ENCODE assay signal across 27 cellular contexts in genomic region chr17:19461681-19462080, GRCh38. TPM values are rescaled to one million over a fixed set of nuclear protein-coding genes. Genes with fewer than 3 reads are reported as not detected.
DNase-seq lines count a peak whose midpoint lies in the region; ATAC-seq and TF ChIP-seq lines count a peak whose summit lies in the region.
"Had no signal": no experiment of that assay in that cellular context is flagged by ENCODE, and none has a peak within 500 bp of the region (broad histone marks: within the 10 kb centered on the region; RNA-seq: fewer than 3 reads in every experiment).

No MANE protein-coding gene starts in this region.

- no peaks in the 10 kb centered on the region for H3K27me3 Mint-ChIP-seq in CD4-positive, CD25-positive, alpha-beta regulatory T cell
- H3K27me3 Mint-ChIP-seq in endodermal cell (ENCODE audit: insufficient read depth) (no peaks in the 10 kb centered on the region), HFFc6 (ENCODE audit: insufficient read depth) (peaks cover 34% of the 10 kb centered on the region)
- H3K27me3 Mint-ChIP-seq in stimulated activated memory B cell treated with anti-CD40 and anti-IgM and Interleukin-4, amounts not matched to agents 10 μg/mL and 1 μg/mL and 100 μg/mL, for 72 hours = no peaks in the 10 kb centered on the region
- H3K27me3 Mint-ChIP-seq: activated CD8-positive, alpha-beta memory T cell treated with anti-CD3 and anti-CD28 coated beads, Interleukin-2, amount 10 ng/mL, durations not matched to agents 7 days and 5 days; activated naive CD4-positive, alpha-beta T cell treated with anti-CD3 and anti-CD28 coated beads, Interleukin-2, amount 50 U/mL, for 24 hours had no signal

- H3K79me2 ChIP-seq in SU-DHL-6 (ENCODE audit: insufficient read depth, low read length) = no peaks in the 10 kb centered on the region

- DNase-seq in CD4-positive, CD25-positive, alpha-beta regulatory T cell = no peak
- DNase-seq in endodermal cell (peak; percentile 66), left lung (no peak), hepatic stellate cell (ENCODE audit: low spot score) (no peak), HFFc6 (no peak), MG63 (no peak)
- DNase-seq: activated CD4-positive, alpha-beta T cell treated with anti-CD3 and anti-CD28 coated beads for 4 hours; activated CD8-positive, alpha-beta memory T cell treated with anti-CD3 and anti-CD28 coated beads, Interleukin-2, amount 10 ng/mL, durations not matched to agents 7 days and 5 days; effector memory CD4-positive, alpha-beta T cell; HCEC 1CT; NCI-H187 treated with DMSO at 0.1 percent for 48 hours; NCI-H2227 treated with DMSO at 0.1 percent for 48 hours; NCI-H748 treated with DMSO at 0.1 percent for 48 hours; OCI-M1; stimulated activated CD4-positive, alpha-beta T cell treated with anti-CD3 and anti-CD28 coated beads, Interleukin-4, amount 100 ng/mL, for 1 hour; stimulated activated naive CD4-positive, alpha-beta T cell treated with Interleukin-2 at 50 U/mL for 16 hours had no signal

- peaks cover 0 to 1% (median 0%) of the 10 kb centered on the region in 7 donors for H3K9me3 Mint-ChIP-seq in CD4-positive, CD25-positive, alpha-beta regulatory T cell
- H3K9me3 Mint-ChIP-seq in endodermal cell (no peaks in the 10 kb centered on the region), HFFc6 (no peaks in the 10 kb centered on the region)
- no peaks in the 10 kb centered on the region for H3K9me3 Mint-ChIP-seq in stimulated activated memory B cell treated with anti-CD40 and anti-IgM and Interleukin-4, amounts not matched to agents 10 μg/mL and 1 μg/mL and 100 μg/mL, for 72 hours
- H3K9me3 Mint-ChIP-seq: activated naive CD4-positive, alpha-beta T cell treated with anti-CD3 and anti-CD28 coated beads, Interleukin-2, amount 50 U/mL, for 24 hours; activated T-helper 1 cell treated with anti-CD3 and anti-CD28 coated beads, Interleukin-12 subunit alpha, Interleukin-12 subunit beta, Interleukin-2, Interleukin-4 antibody, amounts not matched to agents 30 ng/mL and 10 ng/mL and 1 ng/mL, durations not matched to agents 14 hours and 24 hours and 36 hours had no signal

- H3K27me3 ChIP-seq in CD4-positive, CD25-positive, alpha-beta regulatory T cell (ENCODE audit: control insufficient read depth, insufficient read depth, low read length) = no peaks in the 10 kb centered on the region
- H3K27me3 ChIP-seq in SU-DHL-6 (ENCODE audit: low read length) = no peaks in the 10 kb centered on the region
- H3K27me3 ChIP-seq in endodermal cell (ENCODE audit: control insufficient read depth, insufficient read depth, low read length, poor library complexity, severe bottlenecking) = no peaks in the 10 kb centered on the region
- H3K27me3 ChIP-seq in left lung = no peaks in the 10 kb centered on the region
- no peaks in the 10 kb centered on the region for H3K27me3 ChIP-seq in MG63
- H3K27me3 ChIP-seq: ascending aorta, esophagus muscularis mucosa, tibial artery had no signal

- no peak for ATAC-seq in CD4-positive, CD25-positive, alpha-beta regulatory T cell (ENCODE audit: low read depth in 2 of 2)
- no peak for ATAC-seq in stimulated activated memory B cell treated with anti-CD40 and anti-IgM and Interleukin-4, amounts not matched to agents 10 μg/mL and 1 μg/mL and 100 μg/mL, for 72 hours
- no peak for ATAC-seq in left lung
- ATAC-seq: activated CD8-positive, alpha-beta memory T cell treated with anti-CD3 and anti-CD28 coated beads, Interleukin-2, amount 10 ng/mL, durations not matched to agents 7 days and 5 days; Right ventricle myocardium inferior had no signal

- no peak overlapping the region for H3K4me2 ChIP-seq in SU-DHL-6 (ENCODE audit: low read depth, low read length, poor library complexity, severe bottlenecking)
- H3K4me2 ChIP-seq: smooth muscle cell had no signal

- no peak overlapping the region for H3K4me3 ChIP-seq in CD4-positive, CD25-positive, alpha-beta regulatory T cell (ENCODE audit: low read depth, low read length)
- H3K4me3 ChIP-seq in SU-DHL-6 (ENCODE audit: insufficient read depth, low read length, poor library complexity, severe bottlenecking) = no peak overlapping the region
- H3K4me3 ChIP-seq in endodermal cell (ENCODE audit: low read length) = no peak overlapping the region
- no peak overlapping the region for H3K4me3 ChIP-seq in left lung
- H3K4me3 ChIP-seq in MG63 = no peak overlapping the region
- H3K4me3 ChIP-seq: ascending aorta, esophagus muscularis mucosa, lung, smooth muscle cell, tibial artery had no signal

- H3K4me1 Mint-ChIP-seq in CD4-positive, CD25-positive, alpha-beta regulatory T cell = peaks cover 0 to 61% (median 23%) of the 10 kb centered on the region in 4 donors
- H3K4me1 Mint-ChIP-seq in endodermal cell = peaks cover 77% of the 10 kb centered on the region
- peaks cover 67% of the 10 kb centered on the region for H3K4me1 Mint-ChIP-seq in stimulated activated memory B cell treated with anti-CD40 and anti-IgM and Interleukin-4, amounts not matched to agents 10 μg/mL and 1 μg/mL and 100 μg/mL, for 72 hours
- H3K4me1 Mint-ChIP-seq in HFFc6 (ENCODE audit: low read depth) = peaks cover 10% of the 10 kb centered on the region; the same call in 1 of the 2 replicates

- intact Hi-C loops in left lung (cut with DNase I) = no loop called here

- TF ChIP-seq CTCF in SU-DHL-6 (IDR thresholded peaks at IDR 0.05; ENCODE audit: insufficient read depth, low read length, poor library complexity, severe bottlenecking) (no peak), endodermal cell (conservative IDR thresholded peaks at IDR 0.05) (no peak), left lung (IDR thresholded peaks at IDR 0.05) (no peak), HFFc6 (IDR thresholded peaks at IDR 0.05) (no peak)

- H4K20me1 ChIP-seq in SU-DHL-6 (ENCODE audit: low read depth, low read length) = no peaks in the 10 kb centered on the region

- peaks cover 4% of the 10 kb centered on the region for H3F3A ChIP-seq in SU-DHL-6 (ENCODE audit: insufficient read depth)

- no peak overlapping the region for H2AFZ ChIP-seq in SU-DHL-6 (ENCODE audit: low read depth, low read length, severe bottlenecking)

- H3K9me2 ChIP-seq in SU-DHL-6 (replicated peaks; ENCODE audit: insufficient read depth, low read length) = no peaks in the 10 kb centered on the region

- peaks cover 22% of the 10 kb centered on the region for H3K4me1 ChIP-seq in CD4-positive, CD25-positive, alpha-beta regulatory T cell (ENCODE audit: control insufficient read depth, insufficient read depth, low read length, poor library complexity, severe bottlenecking)
- H3K4me1 ChIP-seq in endodermal cell (ENCODE audit: control insufficient read depth, insufficient read depth, low read length) (peaks cover 26% of the 10 kb centered on the region), left lung (peaks cover 6 to 15% of the 10 kb centered on the region in 2 donors)

- H3K27ac Mint-ChIP-seq in CD4-positive, CD25-positive, alpha-beta regulatory T cell = peak overlapping the region in 2 of 3 donors; percentile 44 to 51
- H3K27ac Mint-ChIP-seq in endodermal cell (peak overlapping the region; percentile 71), HFFc6 (no peak overlapping the region)
- H3K27ac Mint-ChIP-seq in stimulated activated memory B cell treated with anti-CD40 and anti-IgM and Interleukin-4, amounts not matched to agents 10 μg/mL and 1 μg/mL and 100 μg/mL, for 72 hours = peak overlapping the region; percentile 65
- H3K27ac Mint-ChIP-seq: activated CD8-positive, alpha-beta memory T cell treated with anti-CD3 and anti-CD28 coated beads, Interleukin-2, amount 10 ng/mL, durations not matched to agents 7 days and 5 days; activated naive CD4-positive, alpha-beta T cell treated with anti-CD3 and anti-CD28 coated beads, Interleukin-2, amount 50 U/mL, for 24 hours; activated T-helper 1 cell treated with anti-CD3 and anti-CD28 coated beads, Interleukin-12 subunit alpha, Interleukin-12 subunit beta, Interleukin-2, Interleukin-4 antibody, amounts not matched to agents 30 ng/mL and 10 ng/mL and 1 ng/mL, durations not matched to agents 14 hours and 24 hours and 36 hours had no signal

- no peak overlapping the region for H3K27ac ChIP-seq in CD4-positive, CD25-positive, alpha-beta regulatory T cell (ENCODE audit: insufficient read depth, low read length, poor library complexity, severe bottlenecking)
- H3K27ac ChIP-seq in SU-DHL-6 (ENCODE audit: low read depth, low read length) = peak overlapping the region; percentile 25; the same call in 1 of the 2 replicates
- H3K27ac ChIP-seq in endodermal cell (ENCODE audit: low read depth, low read length) = no peak overlapping the region
- no peak overlapping the region for H3K27ac ChIP-seq in left lung
- H3K27ac ChIP-seq: ascending aorta, tibial artery had no signal

- H3K9me3 ChIP-seq in CD4-positive, CD25-positive, alpha-beta regulatory T cell (ENCODE audit: control insufficient read depth in 2 of 2, low read length in 2 of 2) = no peaks in the 10 kb centered on the region
- no peaks in the 10 kb centered on the region for H3K9me3 ChIP-seq in SU-DHL-6 (ENCODE audit: insufficient read depth, low read length)
- H3K9me3 ChIP-seq in endodermal cell (ENCODE audit: control insufficient read depth, low read length) = no peaks in the 10 kb centered on the region
- H3K9me3 ChIP-seq in left lung = no peaks in the 10 kb centered on the region
- no peaks in the 10 kb centered on the region for H3K9me3 ChIP-seq in MG63
- H3K9me3 ChIP-seq: ascending aorta, esophagus muscularis mucosa, tibial artery had no signal

- 90 to 94% methylated on average over 4 of the region's 4 CpGs for WGBS in endodermal cell (ENCODE audit: insufficient coverage in 1 of 2, insufficient read length in 1 of 2), 2 experiments

- H3K36me3 Mint-ChIP-seq in CD4-positive, CD25-positive, alpha-beta regulatory T cell = no peaks in the 10 kb centered on the region
- H3K36me3 Mint-ChIP-seq in endodermal cell (ENCODE audit: low read depth) (no peaks in the 10 kb centered on the region), HFFc6 (ENCODE audit: low read depth) (no peaks in the 10 kb centered on the region)
- no peaks in the 10 kb centered on the region for H3K36me3 Mint-ChIP-seq in stimulated activated memory B cell treated with anti-CD40 and anti-IgM and Interleukin-4, amounts not matched to agents 10 μg/mL and 1 μg/mL and 100 μg/mL, for 72 hours
- H3K36me3 Mint-ChIP-seq: activated CD8-positive, alpha-beta memory T cell treated with anti-CD3 and anti-CD28 coated beads, Interleukin-2, amount 10 ng/mL, durations not matched to agents 7 days and 5 days; activated naive CD4-positive, alpha-beta T cell treated with anti-CD3 and anti-CD28 coated beads, Interleukin-2, amount 50 U/mL, for 24 hours had no signal

- H3K4me3 Mint-ChIP-seq in CD4-positive, CD25-positive, alpha-beta regulatory T cell = no peak overlapping the region
- H3K4me3 Mint-ChIP-seq in endodermal cell = no peak overlapping the region
- no peak overlapping the region for H3K4me3 Mint-ChIP-seq in stimulated activated memory B cell treated with anti-CD40 and anti-IgM and Interleukin-4, amounts not matched to agents 10 μg/mL and 1 μg/mL and 100 μg/mL, for 72 hours
- no peak overlapping the region for H3K4me3 Mint-ChIP-seq in HFFc6
- H3K4me3 Mint-ChIP-seq: activated CD8-positive, alpha-beta memory T cell treated with anti-CD3 and anti-CD28 coated beads, Interleukin-2, amount 10 ng/mL, durations not matched to agents 7 days and 5 days; activated naive CD4-positive, alpha-beta T cell treated with anti-CD3 and anti-CD28 coated beads, Interleukin-2, amount 50 U/mL, for 24 hours; activated T-helper 1 cell treated with anti-CD3 and anti-CD28 coated beads, Interleukin-12 subunit alpha, Interleukin-12 subunit beta, Interleukin-2, Interleukin-4 antibody, amounts not matched to agents 30 ng/mL and 10 ng/mL and 1 ng/mL, durations not matched to agents 14 hours and 24 hours and 36 hours had no signal

- H3K9ac ChIP-seq in SU-DHL-6 (ENCODE audit: low read length) (no peak overlapping the region), endodermal cell (ENCODE audit: extremely low read depth, low read length, poor library complexity, severe bottlenecking) (no peak overlapping the region)

- no peaks in the 10 kb centered on the region for H3K36me3 ChIP-seq in CD4-positive, CD25-positive, alpha-beta regulatory T cell (ENCODE audit: control insufficient read depth, insufficient read depth, low read length)
- H3K36me3 ChIP-seq in SU-DHL-6 (ENCODE audit: low read length) = no peaks in the 10 kb centered on the region
- no peaks in the 10 kb centered on the region for H3K36me3 ChIP-seq in endodermal cell (ENCODE audit: control insufficient read depth, insufficient read depth, low read length)
- H3K36me3 ChIP-seq in left lung = no peaks in the 10 kb centered on the region
- no peaks in the 10 kb centered on the region for H3K36me3 ChIP-seq in MG63
- H3K36me3 ChIP-seq: ascending aorta, esophagus muscularis mucosa, tibial artery had no signal

RNA-seq across cellular contexts. Expression of gene RNF112, which starts 50.6 kb away (rescaled TPM):
- 0.39 TPM for total RNA-seq in CD4-positive, CD25-positive, alpha-beta regulatory T cell
- polyA plus RNA-seq in CD4-positive, CD25-positive, alpha-beta regulatory T cell = not detected
- 1 to 10 TPM; 1.1 to 1.9 TPM for total RNA-seq in endodermal cell
- 1.4 TPM for polyA plus RNA-seq in endodermal cell (2013, experiment 1 of 2)
- polyA plus RNA-seq in endodermal cell (2013, experiment 2 of 2) = 1.1 TPM
- 1 to 10 TPM; 2.1 to 3.4 TPM for total RNA-seq in left lung
- 1 to 10 TPM in 1 of 6 experiments, under 1 TPM in 5; 0.40 to 1.2 (median 0.73) TPM for total RNA-seq in HFFc6 (2021; fragmentation: NEBNext Ultra II Directional; extraction: Animal tissue kit (Norgen Biotek cat#: 25700))
- total RNA-seq in MG63 (2014; rRNA removed; shearing (Covaris generic); ENCODE audit: low replicate concordance) = not detected in 2 replicates
- total RNA-seq: activated T-helper 1 cell treated with anti-CD3 and anti-CD28 coated beads, Interleukin-12 subunit alpha, Interleukin-12 subunit beta, Interleukin-2, Interleukin-4 antibody, amounts not matched to agents 30 ng/mL and 10 ng/mL and 1 ng/mL, durations not matched to agents 14 hours and 24 hours and 36 hours; renal cortical epithelial cell had no signal
